ENCODE assay signal across 10 cellular contexts in the genomic region with DNA sequence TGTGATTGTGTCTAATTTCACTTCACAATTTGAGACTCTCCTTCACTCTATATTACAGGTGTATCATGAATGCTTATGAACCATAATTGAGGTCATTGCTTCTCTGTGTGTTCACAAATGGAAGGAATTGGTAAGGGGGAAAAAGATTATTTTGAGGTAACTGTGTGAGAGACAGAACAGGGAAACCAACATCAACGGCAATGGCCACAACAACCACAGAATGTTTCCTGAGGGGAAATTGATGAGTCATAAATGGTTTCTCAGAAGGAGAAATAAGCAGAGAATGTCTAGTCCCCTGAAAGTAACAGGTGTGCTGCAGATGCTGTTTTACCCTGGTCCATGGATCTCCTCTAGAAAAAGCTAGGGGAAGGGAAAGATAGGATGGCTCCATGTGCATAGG.
A peak's percentile ranks its signal among the peaks of the same experiment; 100 is the strongest.
DNase-seq lines count a peak whose midpoint lies in the region; ATAC-seq lines count a peak whose summit lies in the region.
"Had no signal": no experiment of that assay in that cellular context is flagged by ENCODE, and none has a peak within 500 bp of the region (broad histone marks: within the 10 kb centered on the region; RNA-seq: fewer than 3 reads in every experiment).

No MANE protein-coding gene starts in this region.

- peak; percentile 13 to 32 for ATAC-seq in activated CD4-positive, CD25-positive, alpha-beta regulatory T cell treated with anti-CD3 and anti-CD28 coated beads, Interleukin-2, amount 50 U/mL, for 24 hours
- peak; percentile 96 for ATAC-seq in HG02610 (IDR thresholded peaks at IDR 0.05; ENCODE audit: unreplicated experiment)
- ATAC-seq: K562 had no signal

- no peak for DNase-seq in activated CD4-positive, CD25-positive, alpha-beta regulatory T cell (lab: John Stamatoyannopoulos, UW)
- DNase-seq in M059J (ENCODE audit: low read depth) (peak; percentile 84), kidney tubule cell (ENCODE audit: low spot score) (peak; percentile 51), amygdala (lab: John Stamatoyannopoulos, UW) (no peak)
- no peak for DNase-seq in activated naive CD4-positive, alpha-beta T cell treated with Interleukin-2 at 50 U/mL for 16 hours
- DNase-seq in NK-92 treated with Interleukin-12 subunit alpha and Interleukin-12 subunit beta, amount 100 ng/mL, for 24 hours (lab: John Stamatoyannopoulos, UW): no peak
- DNase-seq: activated T-cell treated with anti-CD3 and anti-CD28 coated beads for 4 hours had no signal

Comparison
In these comparisons a context has a peak if more than half of its experiments do, and no peak if none do; other contexts are left out.
1. DNase-seq: peak in M059J (single experiment) and kidney tubule cell (single experiment); none in activated CD4-positive, CD25-positive, alpha-beta regulatory T cell (0 of 4), activated naive CD4-positive, alpha-beta T cell treated with Interleukin-2 at 50 U/mL for 16 hours (single experiment), NK-92 treated with Interleukin-12 subunit alpha and Interleukin-12 subunit beta, amount 100 ng/mL, for 24 hours (single experiment) and amygdala (0 of 56).